ENCODE assay signal across 8 cellular contexts in the genomic region with DNA sequence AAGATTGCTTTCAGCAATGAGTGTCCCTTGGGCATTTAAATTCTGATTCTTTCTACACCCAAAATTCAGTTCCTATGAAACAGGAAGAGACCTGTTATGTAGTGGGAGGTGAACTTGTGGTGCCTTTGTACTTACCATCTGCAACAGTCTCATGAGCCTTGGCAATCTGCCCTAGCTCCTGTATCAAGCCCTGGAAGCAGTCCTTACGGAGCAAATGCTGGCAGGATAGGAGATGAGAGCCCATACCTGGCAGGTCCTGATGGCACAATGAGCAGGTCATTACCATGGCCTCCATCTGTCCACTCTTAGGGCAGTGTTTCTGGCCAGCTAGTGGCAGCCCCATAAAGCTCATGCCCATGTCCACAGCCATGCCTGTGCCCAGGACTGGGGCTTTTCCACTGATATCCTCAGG. TPM values are rescaled to one million over a fixed set of nuclear protein-coding genes. Genes with fewer than 3 reads are reported as not detected.
DNase-seq lines count a peak whose midpoint lies in the region; ATAC-seq and TF ChIP-seq lines count a peak whose summit lies in the region.

No MANE protein-coding gene starts in this region.

- H3K27ac ChIP-seq in duodenal mucosa (ENCODE audit: low read depth, low read length), result peak overlapping the region; percentile 62

- H3K4me1 Mint-ChIP-seq in nephron, result peaks cover 17% of the 10 kb centered on the region

- ATAC-seq in HG03097 (IDR thresholded peaks at IDR 0.05; ENCODE audit: low FRiP score, unreplicated experiment), result no peak

- DNase-seq in ACHN (peak; percentile 48), NCI-H2107 (lab: John Stamatoyannopoulos, UW) (peak; percentile 35), BE2C (no peak), T-helper 9 cell (no peak), GF-D8 (lab: John Stamatoyannopoulos, UW) (no peak)

- H3K9me3 ChIP-seq in duodenal mucosa (ENCODE audit: control insufficient read depth in 1 of 2, low read length in 2 of 2), result no peaks in the 10 kb centered on the region
- H3K9me3 ChIP-seq in BE2C, result no peaks in the 10 kb centered on the region

- in situ Hi-C loops in ACHN (cut with HindIII; ENCODE audit: low pct_ligation_motif_present, low pct_unique_long_range_greater_than_20kb, low sequenced_read_pairs), result no loop called here

- H3K36me3 Mint-ChIP-seq in nephron (ENCODE audit: low read depth), result peaks cover 10% of the 10 kb centered on the region

- H3K27me3 Mint-ChIP-seq in nephron (ENCODE audit: low read depth), result no peaks in the 10 kb centered on the region

- TF ChIP-seq CTCF in nephron (IDR thresholded peaks at IDR 0.05; ENCODE audit: unreplicated experiment in 3 of 3), result no peak
- TF ChIP-seq CTCF in BE2C (IDR thresholded peaks at IDR 0.05; ENCODE audit: low read depth, low read length), result no peak

- peak overlapping the region in 1 of 3 experiments; percentile 48 for H3K4me3 Mint-ChIP-seq in nephron

- H3K4me1 ChIP-seq in duodenal mucosa (ENCODE audit: control insufficient read depth in 1 of 2, insufficient read depth in 2 of 2, low read length in 2 of 2) (peaks cover 8% of the 10 kb centered on the region in 2 donors), BE2C (no peaks in the 10 kb centered on the region)

- no peaks in the 10 kb centered on the region for H3K9me3 Mint-ChIP-seq in nephron

- peak overlapping the region in 1 of 2 donors; percentile 6 for H3K9ac ChIP-seq in duodenal mucosa (ENCODE audit: low read depth in 1 of 2, low read length in 2 of 2)

- H3K4me3 ChIP-seq in duodenal mucosa (ENCODE audit: low read depth in 1 of 2, low read length in 2 of 2) (no peak overlapping the region), BE2C (ENCODE audit: low read depth, low read length) (no peak overlapping the region)

- H3K27me3 ChIP-seq in duodenal mucosa (ENCODE audit: control insufficient read depth in 1 of 2, insufficient read depth in 2 of 2, low read length in 2 of 2), result no peaks in the 10 kb centered on the region
- H3K27me3 ChIP-seq in BE2C, result no peaks in the 10 kb centered on the region

- H3K36me3 ChIP-seq in duodenal mucosa (ENCODE audit: control insufficient read depth in 1 of 2, insufficient read depth in 2 of 2, low read length in 2 of 2) (peaks cover 11 to 14% of the 10 kb centered on the region in 2 donors), BE2C (no peaks in the 10 kb centered on the region)

- peak overlapping the region; percentile 95 to 98 (median 96) for H3K27ac Mint-ChIP-seq in nephron

RNA-seq across cellular contexts. Expression of gene TRIM66, which starts 10.8 kb away (rescaled TPM):
- 1.8 TPM for polyA plus RNA-seq in BE2C (2012; ENCODE audit: insufficient read depth, insufficient read length, low read depth)

RNA-seq across cellular contexts. Expression of gene RPL27A, which starts 10.9 kb away (rescaled TPM):
- polyA plus RNA-seq in BE2C (2012; ENCODE audit: insufficient read depth, insufficient read length, low read depth), result 667 TPM

Comparison
In these comparisons a context has a peak if more than half of its experiments do, and no peak if none do; other contexts are left out.
1. DNase-seq: peak in ACHN (single experiment) and NCI-H2107 (single experiment); none in BE2C (single experiment), T-helper 9 cell (single experiment) and GF-D8 (single experiment).